ENCODE assay signal across 8 cellular contexts in genomic region chr19:5403968-5404640, GRCh38. TPM values are rescaled to one million over a fixed set of nuclear protein-coding genes. Genes with fewer than 3 reads are reported as not detected.
DNase-seq lines count a peak whose midpoint lies in the region; ATAC-seq, FAIRE-seq and TF ChIP-seq lines count a peak whose summit lies in the region.

No MANE protein-coding gene starts in this region.

- H3K27me3 Mint-ChIP-seq in CD4-positive, alpha-beta T cell = peaks cover 37% of the 10 kb centered on the region
- H3K27me3 Mint-ChIP-seq in central memory CD8-positive, alpha-beta T cell = peaks cover 48% of the 10 kb centered on the region

- no peak overlapping the region for H3K27ac Mint-ChIP-seq in CD4-positive, alpha-beta T cell
- no peak overlapping the region for H3K27ac Mint-ChIP-seq in central memory CD8-positive, alpha-beta T cell (ENCODE audit: low read depth)

- H3K4me2 ChIP-seq in HepG2 (ENCODE audit: low read depth, low read length) = no peak overlapping the region

- FAIRE-seq in HepG2 (lab: Jason Lieb, UNC) = no peak

- H3K9me3 ChIP-seq in CD4-positive, alpha-beta T cell (ENCODE audit: control insufficient read depth, low read length) = peaks cover 9% of the 10 kb centered on the region
- H3K9me3 ChIP-seq in HepG2 (ENCODE audit: low read length) = no peaks in the 10 kb centered on the region

- peaks cover 11% of the 10 kb centered on the region for H3K9me3 Mint-ChIP-seq in CD4-positive, alpha-beta T cell
- H3K9me3 Mint-ChIP-seq in central memory CD8-positive, alpha-beta T cell = peaks cover 15% of the 10 kb centered on the region

- CTCF ChIA-PET in CD4-positive, alpha-beta T cell (lab: Charles Lee) = no interaction called here
- CTCF ChIA-PET in HepG2 (lab: Yijun Ruan, JAX; ENCODE audit: low intra/inter-chr PET ratio, low total read pairs) = no interaction called here

- H3K4me1 ChIP-seq in HepG2 (ENCODE audit: insufficient read depth, low read length) = no peaks in the 10 kb centered on the region

- TF ChIP-seq RAD21 in HepG2 (CRISPR knock-in tag; IDR thresholded peaks at IDR 0.05) = no peak

- H3K9ac ChIP-seq in HepG2 (ENCODE audit: insufficient read depth, low read depth, low read length) = no peak overlapping the region

- peaks cover 3% of the 10 kb centered on the region for H3K27me3 ChIP-seq in CD4-positive, alpha-beta T cell (ENCODE audit: control insufficient read depth, insufficient read depth, low read length)
- H3K27me3 ChIP-seq in HepG2 (ENCODE audit: control insufficient read depth in 1 of 2, insufficient read depth in 2 of 2, low read length in 2 of 2) = no peaks in the 10 kb centered on the region; a peak in 1 of 5 replicates

- H3K4me3 Mint-ChIP-seq in CD4-positive, alpha-beta T cell = no peak overlapping the region
- H3K4me3 Mint-ChIP-seq in central memory CD8-positive, alpha-beta T cell = no peak overlapping the region

- DNase-seq in CD4-positive, alpha-beta T cell = peak; percentile 31 to 59 (median 38)
- DNase-seq in KG1 (lab: John Stamatoyannopoulos, UW) (peak; percentile 32), HepG2 (ENCODE audit: low spot score) (peak; percentile 63), NCI-H510A (lab: John Stamatoyannopoulos, UW) (no peak), NCI-H2107 treated with DMSO at 0.1 percent for 48 hours (lab: John Stamatoyannopoulos, UW; ENCODE audit: unreplicated experiment) (no peak)
- peak; percentile 46 to 55 for DNase-seq in activated CD4-positive, alpha-beta T cell treated with anti-CD3 and anti-CD28 coated beads for 24 hours (ENCODE audit: low read depth in 2 of 2)
- peak; percentile 13 to 23 for DNase-seq in central memory CD8-positive, alpha-beta T cell (ENCODE audit: low spot score in 2 of 2)
- DNase-seq in stimulated activated CD8-positive, alpha-beta memory T cell treated with anti-CD3 and anti-CD28 coated beads, Interleukin-12 subunit alpha, Interleukin-12 subunit beta, amount 100 ng/mL, for 4 hours (ENCODE audit: low read depth) = peak; percentile 9

- no peak overlapping the region for H3K27ac ChIP-seq in CD4-positive, alpha-beta T cell (ENCODE audit: low read depth, low read length)
- no peak overlapping the region for H3K27ac ChIP-seq in HepG2 (ENCODE audit: extremely low read length, insufficient read depth, low read length)

- H3K36me3 ChIP-seq in HepG2 (replicated peaks in 1 of 2; ENCODE audit: control insufficient read depth in 1 of 2, insufficient read depth in 2 of 2, low read length in 2 of 2) = no peaks in the 10 kb centered on the region

- no peak for TF ChIP-seq CTCF in CD4-positive, alpha-beta T cell (IDR thresholded peaks at IDR 0.05)
- TF ChIP-seq CTCF in HepG2 (CRISPR knock-in tag; IDR thresholded peaks at IDR 0.05) = no peak

- H4K20me1 ChIP-seq in HepG2 (ENCODE audit: insufficient read depth, low read length) = no peaks in the 10 kb centered on the region

- intact Hi-C loops in CD4-positive, alpha-beta T cell (cut with DNase I, micrococcal nuclease) = no loop called here
- intact Hi-C loops in HepG2 (cut with micrococcal nuclease; ENCODE audit: unreplicated experiment) = no loop called here

- in situ Hi-C loops in HepG2 (cut with HindIII; ENCODE audit: extremely low pct_ligation_motif_present, low pct_unique_long_range_greater_than_20kb) = no loop called here

- TF ChIP-seq EP300 in HepG2 (IDR thresholded peaks at IDR 0.05; ENCODE audit: low read depth in 2 of 2, low read length in 2 of 2) (no peak), HepG2 (CRISPR knock-in tag; IDR thresholded peaks at IDR 0.05; ENCODE audit: borderline replicate concordance) (no peak)

- no peaks in the 10 kb centered on the region for H3K79me2 ChIP-seq in HepG2 (ENCODE audit: insufficient read depth, low read length)

- BruUV-seq in HepG2 (replicated peaks; lab: Mats Ljungman, UMichigan) = no TSS peak

- no peaks in the 10 kb centered on the region for H3K36me3 Mint-ChIP-seq in CD4-positive, alpha-beta T cell (ENCODE audit: low read depth)
- H3K36me3 Mint-ChIP-seq in central memory CD8-positive, alpha-beta T cell (ENCODE audit: insufficient read depth) = no peaks in the 10 kb centered on the region

- WGBS in HepG2 (ENCODE audit: low lambda C conversion rate) = 17% methylated on average over 5 of the region's 12 CpGs

- peak; percentile 58 for ATAC-seq in CD4-positive, alpha-beta T cell (ENCODE audit: poor library complexity)
- ATAC-seq in central memory CD8-positive, alpha-beta T cell (replicated peaks; ENCODE audit: extremely low read depth, poor library complexity, severe bottlenecking) = no peak
- ATAC-seq in HepG2 = peak; percentile 88

- H3K4me1 Mint-ChIP-seq in CD4-positive, alpha-beta T cell (ENCODE audit: low read depth) = no peaks in the 10 kb centered on the region
- H3K4me1 Mint-ChIP-seq in central memory CD8-positive, alpha-beta T cell = no peaks in the 10 kb centered on the region

- H3K4me3 ChIP-seq in HepG2 (replicated peaks in 1 of 3; ENCODE audit: insufficient read depth in 1 of 3, low read depth in 2 of 3, low read length in 3 of 3) = no peak overlapping the region

- H2AFZ ChIP-seq in HepG2 (ENCODE audit: low read length) = no peak overlapping the region

- no peak for TF ChIP-seq POLR2A in HepG2 (IDR thresholded peaks at IDR 0.05; ENCODE audit: insufficient read depth in 1 of 2, low read depth in 2 of 2, low read length in 2 of 2)

- POLR2A ChIA-PET in CD4-positive, alpha-beta T cell (lab: Charles Lee) = no interaction called here
- POLR2A ChIA-PET in HepG2 (lab: Yijun Ruan, JAX) = no interaction called here

TF ChIP-seq in HepG2, 621 proteins besides CTCF, POLR2A, EP300 and RAD21 (continues in another document):
- TF ChIP-seq, protein P1, sequence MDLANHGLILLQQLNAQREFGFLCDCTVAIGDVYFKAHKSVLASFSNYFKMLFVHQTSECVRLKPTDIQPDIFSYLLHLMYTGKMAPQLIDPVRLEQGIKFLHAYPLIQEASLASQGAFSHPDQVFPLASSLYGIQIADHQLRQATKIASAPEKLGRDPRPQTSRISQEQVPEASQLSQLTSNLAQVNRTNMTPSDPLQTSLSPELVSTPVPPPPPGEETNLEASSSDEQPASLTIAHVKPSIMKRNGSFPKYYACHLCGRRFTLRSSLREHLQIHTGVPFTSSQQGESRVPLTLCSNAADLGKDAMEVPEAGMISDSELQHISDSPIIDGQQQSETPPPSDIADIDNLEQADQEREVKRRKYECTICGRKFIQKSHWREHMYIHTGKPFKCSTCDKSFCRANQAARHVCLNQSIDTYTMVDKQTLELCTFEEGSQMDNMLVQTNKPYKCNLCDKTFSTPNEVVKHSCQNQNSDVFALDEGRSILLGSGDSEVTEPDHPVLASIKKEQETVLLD (CRISPR knock-in tag; IDR thresholded peaks at IDR 0.05; ENCODE audit: low read depth) = no peak
- TF ChIP-seq POGZ (CRISPR knock-in tag; IDR thresholded peaks at IDR 0.05) (no peak), MAF1 (CRISPR knock-in tag; IDR thresholded peaks at IDR 0.05; ENCODE audit: borderline replicate concordance) (peak; percentile 94), HOXA7 (CRISPR knock-in tag; IDR thresholded peaks at IDR 0.05) (no peak), ZMYM3 (CRISPR knock-in tag; IDR thresholded peaks at IDR 0.05) (no peak), SRSF1 (optimal IDR thresholded peaks at IDR 0.05; ENCODE audit: low read depth, low read length) (no peak), PLRG1 (conservative IDR thresholded peaks at IDR 0.05) (no peak), ZFP90 (CRISPR knock-in tag; IDR thresholded peaks at IDR 0.05; ENCODE audit: borderline replicate concordance) (0 out of 2 replicates have a peak, but pooled peaks have one; percentile 66), ZSCAN20 (CRISPR knock-in tag; IDR thresholded peaks at IDR 0.05; ENCODE audit: borderline replicate concordance) (peak; percentile 83; the same call in 1 of the 2 replicates), ZNF644 (CRISPR knock-in tag; IDR thresholded peaks at IDR 0.05; ENCODE audit: low read depth) (0 out of 2 replicates have a peak, but pooled peaks have one; percentile 66)

RNA-seq across cellular contexts. Expression of gene ZNRF4, which starts 51.1 kb away (rescaled TPM):
- not detected for total RNA-seq in CD4-positive, alpha-beta T cell
- not detected in 2 replicates for total RNA-seq in HepG2 (2016; rRNA removed; fragmentation: Illumina TruSeq; extraction: Trizol)
- not detected in 2 replicates for total RNA-seq in HepG2 (2016; cell fraction: cytosol; rRNA removed; fragmentation: Illumina TruSeq; extraction: Trizol; ENCODE audit: low read depth)
- not detected in 2 replicates for total RNA-seq in HepG2 (2016; cell fraction: insoluble cytoplasmic fraction; rRNA removed; fragmentation: Illumina TruSeq; extraction: Trizol)
- not detected in 2 replicates for total RNA-seq in HepG2 (2016; cell fraction: membrane; rRNA removed; fragmentation: Illumina TruSeq; extraction: Trizol)
- total RNA-seq in HepG2 (2016; cell fraction: nucleus; rRNA removed; fragmentation: Illumina TruSeq; extraction: Trizol) = not detected in 2 replicates
- not detected in 2 replicates for polyA plus RNA-seq in HepG2 (2011; rRNA removed)
- not detected in 2 replicates for polyA plus RNA-seq in HepG2 (2011; cell fraction: cytosol; rRNA removed)
- not detected in 2 replicates for polyA plus RNA-seq in HepG2 (2011; cell fraction: nucleus; rRNA removed)
- not detected in 2 replicates for polyA plus RNA-seq in HepG2 (2012)
- polyA plus RNA-seq in HepG2 (2016; cell fraction: cytosol; fragmentation: Illumina TruSeq; extraction: Trizol; ENCODE audit: low read depth) = not detected in 2 replicates
- polyA plus RNA-seq in HepG2 (2016; cell fraction: insoluble cytoplasmic fraction; fragmentation: Illumina TruSeq; extraction: Trizol; ENCODE audit: low read depth) = not detected in 2 replicates
- not detected in 2 replicates for polyA plus RNA-seq in HepG2 (2016; cell fraction: membrane; fragmentation: Illumina TruSeq; extraction: Trizol; ENCODE audit: low read depth)
- not detected in 2 replicates for polyA plus RNA-seq in HepG2 (2016; cell fraction: nucleus; fragmentation: Illumina TruSeq; extraction: Trizol; ENCODE audit: insufficient read depth, low read depth)
- not detected in 2 replicates for polyA minus RNA-seq in HepG2 (2011; rRNA and poly(A)+ RNA removed; ENCODE audit: low replicate concordance)
- polyA minus RNA-seq in HepG2 (2011; cell fraction: cytosol; rRNA and poly(A)+ RNA removed) = not detected in 2 replicates
- polyA minus RNA-seq in HepG2 (2011; cell fraction: nucleus; rRNA and poly(A)+ RNA removed) = not detected in 2 replicates

Comparison
In these comparisons a context has a peak if more than half of its experiments do, and no peak if none do; other contexts are left out.
1. DNase-seq: peak in CD4-positive, alpha-beta T cell (10 of 10), KG1 (single experiment), activated CD4-positive, alpha-beta T cell treated with anti-CD3 and anti-CD28 coated beads for 24 hours (2 of 2), central memory CD8-positive, alpha-beta T cell (2 of 2), HepG2 (single experiment) and stimulated activated CD8-positive, alpha-beta memory T cell treated with anti-CD3 and anti-CD28 coated beads, Interleukin-12 subunit alpha, Interleukin-12 subunit beta, amount 100 ng/mL, for 4 hours (single experiment); none in NCI-H510A (single experiment) and NCI-H2107 treated with DMSO at 0.1 percent for 48 hours (single experiment).